11 cellular contexts compared by ENCODE assay signal in the genomic region with DNA sequence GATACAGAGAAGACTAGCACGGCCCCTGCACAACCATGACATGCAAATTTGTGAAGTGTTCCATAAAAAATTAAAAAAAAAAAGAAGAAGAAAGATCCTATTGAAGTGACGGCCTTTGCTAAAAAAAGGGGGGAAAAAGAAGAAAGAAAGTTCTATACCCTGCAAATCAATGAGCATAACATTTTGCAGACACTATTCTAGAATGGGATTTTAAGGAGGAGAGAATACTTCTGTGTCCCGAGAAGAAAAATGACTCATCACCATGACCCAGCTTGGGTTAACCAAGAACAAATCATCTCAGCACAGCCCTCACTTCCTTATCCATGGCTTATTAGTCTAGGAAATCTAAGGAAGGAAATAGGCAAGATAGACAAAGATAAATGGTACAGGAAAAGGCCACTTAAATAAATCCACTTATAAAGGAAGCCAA. TPM values are rescaled to one million over a fixed set of nuclear protein-coding genes. Genes with fewer than 3 reads are reported as not detected.
A peak's percentile ranks its signal among the peaks of the same experiment; 100 is the strongest.
DNase-seq lines count a peak whose midpoint lies in the region; ATAC-seq, FAIRE-seq and TF ChIP-seq lines count a peak whose summit lies in the region.
"Had no signal": no experiment of that assay in that cellular context is flagged by ENCODE, and none has a peak within 500 bp of the region (broad histone marks: within the 10 kb centered on the region; RNA-seq: fewer than 3 reads in every experiment).

No MANE protein-coding gene starts in this region.

- H3K4me1 ChIP-seq in A549, result peaks cover 7% of the 10 kb centered on the region; the same call in 2 of the 3 replicates
- H3K4me1 ChIP-seq: BLaER1 had no signal

- TF ChIP-seq CTCF in A549 (IDR thresholded peaks at IDR 0.05), result no peak
- TF ChIP-seq CTCF in foreskin fibroblast (IDR thresholded peaks at IDR 0.05; ENCODE audit: low read depth, low read length), result no peak

- peaks cover 29% of the 10 kb centered on the region for H3K4me1 Mint-ChIP-seq in activated naive CD4-positive, alpha-beta T cell treated with anti-CD3 and anti-CD28 coated beads, Interleukin-2, amount 10 ng/mL, durations not matched to agents 7 days and 5 days

- POLR2A ChIA-PET in A549 (lab: Yijun Ruan, JAX), result no interaction called here

- H3K27ac ChIP-seq in A549, result no peak overlapping the region
- H3K27ac ChIP-seq: BLaER1 had no signal

- peaks cover 7% of the 10 kb centered on the region for H3K36me3 Mint-ChIP-seq in activated naive CD4-positive, alpha-beta T cell treated with anti-CD3 and anti-CD28 coated beads, Interleukin-2, amount 10 ng/mL, durations not matched to agents 7 days and 5 days

- no peak for TF ChIP-seq EP300 in A549 (IDR thresholded peaks at IDR 0.05)

- peaks cover 4% of the 10 kb centered on the region for H3K9me3 Mint-ChIP-seq in activated naive CD4-positive, alpha-beta T cell treated with anti-CD3 and anti-CD28 coated beads, Interleukin-2, amount 10 ng/mL, durations not matched to agents 7 days and 5 days
- H3K9me3 Mint-ChIP-seq: effector memory CD8-positive, alpha-beta T cell; nephron had no signal

- peaks cover 16% of the 10 kb centered on the region for H3K27me3 Mint-ChIP-seq in activated naive CD4-positive, alpha-beta T cell treated with anti-CD3 and anti-CD28 coated beads, Interleukin-2, amount 10 ng/mL, durations not matched to agents 7 days and 5 days
- H3K27me3 Mint-ChIP-seq: effector memory CD8-positive, alpha-beta T cell had no signal

- no peak for TF ChIP-seq POLR2A in A549 (IDR thresholded peaks at IDR 0.05; ENCODE audit: low read length)

- no peak for FAIRE-seq in A549 (lab: Jason Lieb, UNC)

- H3K4me3 ChIP-seq in A549 (no peak overlapping the region), foreskin fibroblast (ENCODE audit: low read depth in 1 of 2, low read length in 2 of 2) (no peak overlapping the region)
- H3K4me3 ChIP-seq: BLaER1 had no signal

- DNase-seq in A549 (ENCODE audit: low read depth in 1 of 2, low spot score in 1 of 2) (peak; percentile 31 to 50), HCEC 1CT (peak; percentile 64), foreskin fibroblast (peak; percentile 69 to 84), NCI-H524 treated with DMSO at 0.1 percent for 48 hours (lab: John Stamatoyannopoulos, UW) (no peak)
- no peak for DNase-seq in activated naive CD4-positive, alpha-beta T cell treated with anti-CD3 and anti-CD28 coated beads, Interleukin-2, amount 10 ng/mL, durations not matched to agents 7 days and 5 days
- DNase-seq: effector memory CD8-positive, alpha-beta T cell had no signal

- no peak for TF ChIP-seq RAD21 in A549 (conservative IDR thresholded peaks at IDR 0.05 in 1 of 2, IDR thresholded peaks at IDR 0.05 in 1 of 2)

- no peak overlapping the region for H3K4me3 Mint-ChIP-seq in activated naive CD4-positive, alpha-beta T cell treated with anti-CD3 and anti-CD28 coated beads, Interleukin-2, amount 10 ng/mL, durations not matched to agents 7 days and 5 days
- H3K4me3 Mint-ChIP-seq: effector memory CD8-positive, alpha-beta T cell; nephron had no signal

- CTCF ChIA-PET in A549 (lab: Yijun Ruan, JAX), result interaction anchor here (0.7 to 1.7 kb wide), 4 partner anchors 10 to 1085 kb away, joined by 3 to 5 read pairs (median 4); no protein-coding TSS in a partner anchor
- CTCF ChIA-PET in activated naive CD4-positive, alpha-beta T cell treated with anti-CD3 and anti-CD28 coated beads, Interleukin-2, amount 10 ng/mL, durations not matched to agents 7 days and 5 days (lab: Charles Lee), result no interaction called here

- H3K9me3 ChIP-seq in A549, result no peaks in the 10 kb centered on the region; the same call in 2 of the 3 replicates
- H3K9me3 ChIP-seq: BLaER1 had no signal

- H3K4me2 ChIP-seq in A549, result peak overlapping the region; percentile 23; the same call in 1 of the 3 replicates
- H3K4me2 ChIP-seq: BLaER1 had no signal

- no peak overlapping the region for H3K27ac Mint-ChIP-seq in activated naive CD4-positive, alpha-beta T cell treated with anti-CD3 and anti-CD28 coated beads, Interleukin-2, amount 10 ng/mL, durations not matched to agents 7 days and 5 days
- H3K27ac Mint-ChIP-seq: effector memory CD8-positive, alpha-beta T cell; nephron had no signal

- ATAC-seq in A549 (peak in 1 of 2 experiments; percentile 72; a peak in 3 of 6 replicates), SK-N-SH treated with all-trans-retinoic acid at 6 μM for 48 hours (peak; percentile 84), HG02642 (IDR thresholded peaks at IDR 0.05; ENCODE audit: poor library complexity, unreplicated experiment) (no peak), HG03439 (IDR thresholded peaks at IDR 0.05; ENCODE audit: unreplicated experiment) (no peak)
- ATAC-seq: effector memory CD8-positive, alpha-beta T cell had no signal

- WGBS in A549 (ENCODE audit: missing lambda C conversion rate), result 58% methylated on average over 3 of the region's 3 CpGs

TF ChIP-seq in A549, 52 proteins besides CTCF, POLR2A, EP300 and RAD21:
- TF ChIP-seq KDM1A (IDR thresholded peaks at IDR 0.05; ENCODE audit: low read depth), result no peak
- no peak for TF ChIP-seq HOXA7 (CRISPR knock-in tag; IDR thresholded peaks at IDR 0.05)
- TF ChIP-seq FOSL2 (IDR thresholded peaks at IDR 0.05), result peak; percentile 30; the same call in 1 of the 2 replicates
- peak; percentile 76 for TF ChIP-seq FOSL2 (CRISPR knock-in tag; IDR thresholded peaks at IDR 0.05)

TF ChIP-seq in SK-N-SH treated with all-trans-retinoic acid at 6 μM for 48 hours, 23 proteins besides CTCF, POLR2A, EP300 and RAD21:
- TF ChIP-seq TOX (CRISPR knock-in tag; IDR thresholded peaks at IDR 0.05; ENCODE audit: borderline replicate concordance), result no peak
- no peak for TF ChIP-seq ZNF8 (CRISPR knock-in tag; IDR thresholded peaks at IDR 0.05)
- TF ChIP-seq ZFP30 (CRISPR knock-in tag; IDR thresholded peaks at IDR 0.05), result no peak
- TF ChIP-seq ZNF565 (CRISPR knock-in tag; conservative IDR thresholded peaks at IDR 0.05; ENCODE audit: low read depth), result no peak
- TF ChIP-seq BACH2 (CRISPR knock-in tag; IDR thresholded peaks at IDR 0.05; ENCODE audit: borderline replicate concordance), result no peak

RNA-seq across cellular contexts. Expression of a gene that starts 7.4 kb away (rescaled TPM):
- polyA plus RNA-seq in A549 (2011; rRNA removed) (12.6 and 16.0 TPM in 2 replicates), A549 (2017; fragmentation: RNase III; extraction: RNeasy Plus Mini Kit Qiagen cat#74134 plus additional on column Dnase treatment) (10.5 to 11.2 TPM (median 10.9 TPM) in 3 replicates)
- 13.6 and 13.9 TPM in 2 replicates for polyA plus RNA-seq in A549 (2012; cell fraction: cytosol; rRNA removed)
- 8.2 and 9.2 TPM in 2 replicates for polyA plus RNA-seq in A549 (2012; cell fraction: nucleus; rRNA removed)
- 7.3 and 7.5 TPM in 2 replicates for polyA minus RNA-seq in A549 (2011; rRNA and poly(A)+ RNA removed)

Comparison
In these comparisons a context has a peak if more than half of its experiments do, and no peak if none do; other contexts are left out.
1. DNase-seq: peak in A549 (2 of 2), HCEC 1CT (single experiment) and foreskin fibroblast (2 of 2); none in activated naive CD4-positive, alpha-beta T cell treated with anti-CD3 and anti-CD28 coated beads, Interleukin-2, amount 10 ng/mL, durations not matched to agents 7 days and 5 days (single experiment) and NCI-H524 treated with DMSO at 0.1 percent for 48 hours (single experiment).